In the genomic region with DNA sequence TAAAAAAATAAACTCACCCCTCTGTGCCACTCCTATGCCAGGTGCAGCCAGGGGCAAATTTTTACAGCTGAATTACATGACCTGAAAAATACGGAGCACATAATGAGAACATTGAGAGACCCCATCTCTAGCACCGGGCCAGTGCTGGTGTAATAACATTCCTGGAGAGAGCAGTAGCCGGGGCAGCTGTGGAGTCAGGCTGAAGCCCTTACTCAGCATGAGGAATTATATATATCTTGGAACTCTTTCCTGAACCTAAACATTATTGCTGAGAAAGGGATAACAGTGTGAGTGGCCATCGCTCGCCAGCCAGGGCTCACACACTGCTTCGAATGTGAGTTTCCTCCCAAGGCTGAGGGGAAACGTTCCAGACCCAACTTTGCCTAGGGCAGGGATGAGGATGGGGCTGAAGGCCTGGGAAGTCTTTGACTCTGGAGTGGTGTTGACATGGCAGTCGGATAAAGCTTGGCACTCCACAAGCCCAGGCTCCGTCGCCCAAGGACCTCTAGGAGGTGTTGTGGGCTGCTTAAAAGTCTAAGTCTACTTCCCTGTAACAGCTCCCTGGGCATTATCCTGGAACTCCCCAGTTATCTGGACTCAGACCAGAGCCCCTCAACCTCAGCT, we compare ENCODE assay signal across 24 cellular contexts.
DNase-seq lines count a peak whose midpoint lies in the region; ATAC-seq and TF ChIP-seq lines count a peak whose summit lies in the region.
"Had no signal": no experiment of that assay in that cellular context is flagged by ENCODE, and none has a peak within 500 bp of the region (broad histone marks: within the 10 kb centered on the region; RNA-seq: fewer than 3 reads in every experiment).

No MANE protein-coding gene starts in this region.

- H3K36me3 Mint-ChIP-seq in type B pancreatic cell, result no peaks in the 10 kb centered on the region
- H3K36me3 Mint-ChIP-seq in T-helper 2 cell treated with Interferon-gamma antibody and Interleukin-4, amounts not matched to agents 5 μg/mL and 100 μg/mL, for 36 hours (ENCODE audit: low read depth), result no peaks in the 10 kb centered on the region
- H3K36me3 Mint-ChIP-seq: activated CD8-positive, alpha-beta memory T cell treated with anti-CD3 and anti-CD28 coated beads, Interleukin-2, amount 10 ng/mL, durations not matched to agents 7 days and 5 days; stimulated activated naive B cell treated with anti-CD40 and anti-IgM and Interleukin-4, amounts not matched to agents 10 μg/mL and 1 μg/mL and 100 μg/mL, for 72 hours had no signal

- in situ Hi-C loops in SK-MEL-5 (cut with HindIII; ENCODE audit: low pct_unique_long_range_greater_than_20kb, low sequenced_read_pairs), result no loop called here

- peaks cover 11% of the 10 kb centered on the region for H3K27me3 Mint-ChIP-seq in type B pancreatic cell
- no peaks in the 10 kb centered on the region for H3K27me3 Mint-ChIP-seq in T-helper 2 cell treated with Interferon-gamma antibody and Interleukin-4, amounts not matched to agents 5 μg/mL and 100 μg/mL, for 36 hours (ENCODE audit: low read depth)

- no peak overlapping the region for H3K4me3 Mint-ChIP-seq in type B pancreatic cell
- H3K4me3 Mint-ChIP-seq in T-helper 2 cell treated with Interferon-gamma antibody and Interleukin-4, amounts not matched to agents 5 μg/mL and 100 μg/mL, for 36 hours, result no peak overlapping the region
- H3K4me3 Mint-ChIP-seq: activated CD4-positive, alpha-beta T cell treated with anti-CD3 and anti-CD28 coated beads, Interleukin-2, amount 10 ng/mL, durations not matched to agents 24 days and 14 days; activated CD8-positive, alpha-beta memory T cell treated with anti-CD3 and anti-CD28 coated beads, Interleukin-2, amount 10 ng/mL, durations not matched to agents 7 days and 5 days; B cell; stimulated activated naive B cell treated with anti-CD40 and anti-IgM and Interleukin-4, amounts not matched to agents 10 μg/mL and 1 μg/mL and 100 μg/mL, for 72 hours had no signal

- H3K4me3 ChIP-seq in fibroblast of villous mesenchyme (ENCODE audit: low read depth, low read length), result no peak overlapping the region
- H3K4me3 ChIP-seq: psoas muscle, skin epidermis, testis had no signal

- TF ChIP-seq CTCF in fibroblast of villous mesenchyme (IDR thresholded peaks at IDR 0.05; ENCODE audit: insufficient read depth, low read depth, low read length) (no peak), type B pancreatic cell (conservative IDR thresholded peaks at IDR 0.05) (no peak)

- no peak for ATAC-seq in HG03571 (IDR thresholded peaks at IDR 0.05; ENCODE audit: unreplicated experiment)
- ATAC-seq: activated CD8-positive, alpha-beta memory T cell treated with anti-CD3 and anti-CD28 coated beads, Interleukin-2, amount 10 ng/mL, durations not matched to agents 7 days and 5 days; psoas muscle; stimulated activated naive B cell treated with anti-CD40 and anti-IgM and Interleukin-4, amounts not matched to agents 10 μg/mL and 1 μg/mL and 100 μg/mL, for 72 hours had no signal

- H3K27ac Mint-ChIP-seq in type B pancreatic cell, result peak overlapping the region; percentile 18
- no peak overlapping the region for H3K27ac Mint-ChIP-seq in T-helper 2 cell treated with Interferon-gamma antibody and Interleukin-4, amounts not matched to agents 5 μg/mL and 100 μg/mL, for 36 hours
- H3K27ac Mint-ChIP-seq: activated CD4-positive, alpha-beta T cell treated with anti-CD3 and anti-CD28 coated beads, Interleukin-2, amount 10 ng/mL, durations not matched to agents 24 days and 14 days; activated CD8-positive, alpha-beta memory T cell treated with anti-CD3 and anti-CD28 coated beads, Interleukin-2, amount 10 ng/mL, durations not matched to agents 7 days and 5 days; B cell; stimulated activated naive B cell treated with anti-CD40 and anti-IgM and Interleukin-4, amounts not matched to agents 10 μg/mL and 1 μg/mL and 100 μg/mL, for 72 hours had no signal

- no peaks in the 10 kb centered on the region for H3K9me3 Mint-ChIP-seq in type B pancreatic cell
- H3K9me3 Mint-ChIP-seq in T-helper 2 cell treated with Interferon-gamma antibody and Interleukin-4, amounts not matched to agents 5 μg/mL and 100 μg/mL, for 36 hours, result peaks cover 7% of the 10 kb centered on the region

- peak; percentile 50 for DNase-seq in NCI-H82 (lab: John Stamatoyannopoulos, UW)
- no peak for DNase-seq in NCI-H82 treated with DMSO at 0.1 percent for 48 hours (lab: John Stamatoyannopoulos, UW; ENCODE audit: unreplicated experiment)
- DNase-seq in SK-MEL-5 (ENCODE audit: low read depth, low spot score), result peak; percentile 16
- peak; percentile 51 for DNase-seq in fibroblast of villous mesenchyme (ENCODE audit: low read depth)
- no peak for DNase-seq in type B pancreatic cell (ENCODE audit: extremely low spot score, unreplicated experiment)
- no peak for DNase-seq in T-helper 2 cell treated with Interferon-gamma antibody and Interleukin-4, amounts not matched to agents 5 μg/mL and 100 μg/mL, for 36 hours (ENCODE audit: low spot score)
- no peak for DNase-seq in NCI-H1417 (lab: John Stamatoyannopoulos, UW)
- DNase-seq: activated CD4-positive, alpha-beta T cell treated with anti-CD3 and anti-CD28 coated beads, Interleukin-2, amount 10 ng/mL, durations not matched to agents 24 days and 14 days; activated CD8-positive, alpha-beta memory T cell treated with anti-CD3 and anti-CD28 coated beads, Interleukin-2, amount 10 ng/mL, durations not matched to agents 7 days and 5 days; activated naive CD4-positive, alpha-beta T cell treated with anti-CD3 and anti-CD28 coated beads, Interleukin-2, amount 50 U/mL, for 16 hours; cerebellar nuclear complex; erythroblast; foreskin melanocyte; NCI-H1048; NCI-H2029 treated with DMSO at 0.1 percent for 48 hours; NCI-H226; NCI-H748 treated with DMSO at 0.1 percent for 48 hours; psoas muscle; stimulated activated CD4-positive, alpha-beta T cell treated with anti-CD3 and anti-CD28 coated beads, Interleukin-2, amount 100 ng/mL, for 24 hours; stimulated activated naive B cell treated with anti-CD40 and anti-IgM and Interleukin-4, amounts not matched to agents 10 μg/mL and 1 μg/mL and 100 μg/mL, for 72 hours; testis had no signal

- peaks cover 37% of the 10 kb centered on the region for H3K4me1 Mint-ChIP-seq in type B pancreatic cell (ENCODE audit: unreplicated experiment)
- peaks cover 6% of the 10 kb centered on the region for H3K4me1 Mint-ChIP-seq in T-helper 2 cell treated with Interferon-gamma antibody and Interleukin-4, amounts not matched to agents 5 μg/mL and 100 μg/mL, for 36 hours (ENCODE audit: low read depth)

Comparison
In these comparisons a context has a peak if more than half of its experiments do, and no peak if none do; other contexts are left out.
1. DNase-seq: peak in NCI-H82 (single experiment), SK-MEL-5 (single experiment) and fibroblast of villous mesenchyme (single experiment); none in NCI-H82 treated with DMSO at 0.1 percent for 48 hours (single experiment), type B pancreatic cell (single experiment), T-helper 2 cell treated with Interferon-gamma antibody and Interleukin-4, amounts not matched to agents 5 μg/mL and 100 μg/mL, for 36 hours (single experiment) and NCI-H1417 (0 of 3).